ENCODE assay signal across 8 cellular contexts in the genomic region with DNA sequence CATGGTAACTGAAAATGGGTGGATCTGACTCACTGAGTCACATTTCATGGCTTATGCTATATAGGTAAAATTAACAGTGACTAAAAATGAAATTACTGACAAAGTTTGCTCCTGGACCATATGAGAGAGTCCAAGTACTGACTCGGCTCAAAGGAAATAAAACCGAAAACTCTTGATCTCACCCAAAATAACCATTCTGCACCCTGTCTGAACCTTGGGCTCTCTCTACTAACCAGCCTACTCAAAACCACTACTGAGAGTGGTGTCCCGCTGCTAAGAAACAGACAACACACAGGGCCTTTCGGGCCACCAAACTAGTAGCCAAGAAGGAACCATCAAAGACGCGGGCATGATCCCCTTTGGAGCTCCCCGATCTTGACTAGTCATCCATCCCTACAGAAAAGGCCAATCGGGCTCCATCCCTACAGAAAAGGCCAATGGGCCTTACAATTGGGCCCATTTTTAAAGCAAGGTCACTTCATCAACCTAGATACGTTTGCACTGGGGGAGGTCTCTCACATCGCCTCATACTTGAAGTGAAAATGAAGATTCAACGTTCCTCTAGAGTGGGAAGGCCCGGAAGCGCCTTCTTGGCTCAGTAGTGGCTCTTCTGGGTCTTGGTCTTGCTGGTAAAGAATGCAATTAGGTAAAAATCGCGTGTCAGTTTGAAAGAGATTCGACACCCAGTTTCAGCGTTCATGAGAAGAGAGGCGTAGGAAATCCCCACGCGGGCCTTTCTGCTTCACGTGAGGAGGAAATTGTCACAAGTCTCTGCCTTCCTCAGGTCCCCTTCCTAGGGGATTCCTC. TPM values are rescaled to one million over a fixed set of nuclear protein-coding genes. Genes with fewer than 3 reads are reported as not detected.
DNase-seq lines count a peak whose midpoint lies in the region; ATAC-seq, FAIRE-seq and TF ChIP-seq lines count a peak whose summit lies in the region.

No MANE protein-coding gene starts in this region.

- H3K9me3 Mint-ChIP-seq in activated B cell treated with CpG ODN at 0.5 μM for 24 hours = peaks cover 5% of the 10 kb centered on the region

- H3K27me3 Mint-ChIP-seq in activated B cell treated with CpG ODN at 0.5 μM for 24 hours = no peaks in the 10 kb centered on the region

- CTCF ChIA-PET in activated B cell treated with CpG ODN at 0.5 μM for 24 hours (lab: Charles Lee) = no interaction called here

- intact Hi-C loops in activated B cell treated with CpG ODN at 0.5 μM for 24 hours (cut with micrococcal nuclease) = loop anchor here (1.0 to 10.0 kb wide), 2 partner anchors 457 to 1162 kb away; a partner anchor contains a TSS
- intact Hi-C loops in mucosa of descending colon (cut with DNase I, micrococcal nuclease) = loop anchor here in 1 of 2 donors (10.0 kb wide), 1 partner anchor 92 kb away; no protein-coding TSS in a partner anchor
- intact Hi-C loops in Right ventricle myocardium superior (cut with DNase I) = no loop called here
- intact Hi-C loops in cardiac septum (cut with DNase I) = no loop called here

- peaks cover 70% of the 10 kb centered on the region for H3K4me1 Mint-ChIP-seq in activated B cell treated with CpG ODN at 0.5 μM for 24 hours

- H3K36me3 ChIP-seq in mucosa of descending colon (ENCODE audit: low read depth) = no peaks in the 10 kb centered on the region

- peak overlapping the region; percentile 97 for H3K27ac Mint-ChIP-seq in activated B cell treated with CpG ODN at 0.5 μM for 24 hours

- H3K4me3 ChIP-seq in mucosa of descending colon = no peak overlapping the region

- ATAC-seq in HG02623 (IDR thresholded peaks at IDR 0.05; ENCODE audit: unreplicated experiment) (peak; percentile 51), activated B cell treated with CpG ODN at 0.5 μM for 24 hours (ENCODE audit: low read depth) (peak; percentile 29), mucosa of descending colon (peak; percentile 47), Right ventricle myocardium superior (ENCODE audit: poor library complexity) (no peak)

- TF ChIP-seq CTCF in activated B cell treated with CpG ODN at 0.5 μM for 24 hours (IDR thresholded peaks at IDR 0.05) (no peak), mucosa of descending colon (IDR thresholded peaks at IDR 0.05) (no peak)

- no peaks in the 10 kb centered on the region for H3K9me3 ChIP-seq in mucosa of descending colon

- H3K4me3 Mint-ChIP-seq in activated B cell treated with CpG ODN at 0.5 μM for 24 hours = peak overlapping the region; percentile 77

- peak; percentile 49 for TF ChIP-seq POLR2A in GM12891 (IDR thresholded peaks at IDR 0.05; ENCODE audit: low read depth, low read length)

- H3K36me3 Mint-ChIP-seq in activated B cell treated with CpG ODN at 0.5 μM for 24 hours (ENCODE audit: low read depth) = peaks cover 20% of the 10 kb centered on the region

- peak; percentile 30 for DNase-seq in GM12891 (ENCODE audit: insufficient read length, low spot score)
- DNase-seq in activated B cell treated with CpG ODN at 0.5 μM for 24 hours = peak; percentile 28
- peak in 1 of 3 donors; percentile 18 for DNase-seq in mucosa of descending colon
- DNase-seq in Right ventricle myocardium superior = no peak
- no peak for DNase-seq in cardiac septum (ENCODE audit: low spot score)
- no peak for DNase-seq in NK-92 (lab: John Stamatoyannopoulos, UW; ENCODE audit: unreplicated experiment)
- DNase-seq in NCI-H2227 treated with DMSO at 0.1 percent for 48 hours (lab: John Stamatoyannopoulos, UW) = no peak

- H3K4me1 ChIP-seq in mucosa of descending colon (ENCODE audit: low read depth) = no peaks in the 10 kb centered on the region

- no peak for FAIRE-seq in GM12891 (lab: Jason Lieb, UNC)

- POLR2A ChIA-PET in activated B cell treated with CpG ODN at 0.5 μM for 24 hours (lab: Charles Lee) = interaction anchor here (0.7 to 1.0 kb wide), 2 partner anchors 10 to 112 kb away, joined by 3 to 4 read pairs; no protein-coding TSS in a partner anchor

TF ChIP-seq in GM12891, 5 proteins besides CTCF, POLR2A, EP300 and RAD21:
- TF ChIP-seq POLR2AphosphoS5 (IDR thresholded peaks at IDR 0.05; ENCODE audit: low read depth, low read length) (peak; percentile 14; the same call in 1 of the 2 replicates), SPI1 (IDR thresholded peaks at IDR 0.05; ENCODE audit: low read depth, low read length) (no peak), TAF1 (IDR thresholded peaks at IDR 0.05; ENCODE audit: low read depth, low read length) (0 out of 2 replicates have a peak, but pooled peaks have one; percentile 16), POU2F2 (IDR thresholded peaks at IDR 0.05; ENCODE audit: low read depth, low read length) (peak; percentile 10)
TF ChIP-seq in GM12891: peak in this region for 3.

RNA-seq across cellular contexts. Expression of a gene that starts 0.7 kb away (rescaled TPM):
- 1.2 TPM for polyA plus RNA-seq in GM12891 (2012; ENCODE audit: low read depth, missing spikeins)
- total RNA-seq in activated B cell treated with CpG ODN at 0.5 μM for 24 hours = 1.2 and 1.6 TPM in 2 replicates
- total RNA-seq in mucosa of descending colon = not detected
- total RNA-seq in Right ventricle myocardium superior = not detected
- not detected for total RNA-seq in cardiac septum

RNA-seq across cellular contexts. Expression of a gene that starts 3.2 kb away (rescaled TPM):
- 19.9 TPM for polyA plus RNA-seq in GM12891 (2012; ENCODE audit: low read depth, missing spikeins)
- total RNA-seq in activated B cell treated with CpG ODN at 0.5 μM for 24 hours = 208 and 220 TPM in 2 replicates
- total RNA-seq in mucosa of descending colon = 1 to 10 TPM; 3.5 to 5.3 (median 4.6) TPM
- total RNA-seq in Right ventricle myocardium superior = 0.22 TPM
- 0.51 TPM for total RNA-seq in cardiac septum

RNA-seq across cellular contexts. Expression of a gene that starts 51.1 kb away (rescaled TPM):
- polyA plus RNA-seq in GM12891 (2012; ENCODE audit: low read depth, missing spikeins) = 8.2 TPM
- total RNA-seq in activated B cell treated with CpG ODN at 0.5 μM for 24 hours (10.3 and 11.7 TPM in 2 replicates), mucosa of descending colon (100 to 1,000 TPM in 2 of 3 donors, 10 to 100 TPM in 1; 76.1 to 162 (median 139) TPM), Right ventricle myocardium superior (1.8 TPM), cardiac septum (7.8 TPM)

Comparison
In these comparisons a context has a peak if more than half of its experiments do, and no peak if none do; other contexts are left out.
1. DNase-seq: peak in GM12891 (single experiment) and activated B cell treated with CpG ODN at 0.5 μM for 24 hours (single experiment); none in Right ventricle myocardium superior (single experiment), cardiac septum (single experiment), NK-92 (single experiment) and NCI-H2227 treated with DMSO at 0.1 percent for 48 hours (single experiment).
2. RNA of a gene that starts 3.2 kb away (total RNA-seq): 208 to 220 TPM in activated B cell treated with CpG ODN at 0.5 μM for 24 hours; 3.5 to 5.3 TPM in mucosa of descending colon, 0.51 TPM in cardiac septum (single experiment) and 0.22 TPM in Right ventricle myocardium superior (single experiment); every median in the first group is over 10 times any median in the second.